In the genomic region with DNA sequence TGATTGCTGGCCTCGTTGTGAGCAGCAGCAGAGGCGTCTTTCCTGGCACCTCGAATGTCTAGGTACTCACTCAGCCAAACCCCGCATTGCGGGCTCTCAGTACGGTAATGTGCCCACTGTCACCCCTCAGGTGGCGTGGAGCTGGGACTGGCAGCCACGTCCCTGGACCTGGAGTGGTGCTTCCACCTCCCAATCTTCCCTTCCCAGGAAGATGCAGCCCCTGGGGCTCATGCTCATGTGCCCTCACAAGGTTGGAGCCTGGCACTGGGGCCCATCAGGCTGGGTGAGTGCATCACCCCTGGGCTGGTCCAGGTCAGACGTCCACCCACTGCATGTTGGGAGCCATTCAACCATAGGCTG, we compare ENCODE assay signal across 1 cellular context.
TF ChIP-seq lines count a peak whose summit lies in the region.

No MANE protein-coding gene starts in this region.

TF ChIP-seq in GM23338, 12 proteins besides CTCF, POLR2A, EP300 and RAD21 (continued from another document):
- no peak for TF ChIP-seq ZNF114 (CRISPR knock-in tag; IDR thresholded peaks at IDR 0.05)
- TF ChIP-seq EZH2phosphoT487 (IDR thresholded peaks at IDR 0.05; ENCODE audit: unreplicated experiment): no peak
- no peak for TF ChIP-seq REST (IDR thresholded peaks at IDR 0.05; ENCODE audit: unreplicated experiment)
- TF ChIP-seq ETS1 (IDR thresholded peaks at IDR 0.05): no peak
- TF ChIP-seq STAT1 (IDR thresholded peaks at IDR 0.05; ENCODE audit: unreplicated experiment): no peak
